In the genomic region with DNA sequence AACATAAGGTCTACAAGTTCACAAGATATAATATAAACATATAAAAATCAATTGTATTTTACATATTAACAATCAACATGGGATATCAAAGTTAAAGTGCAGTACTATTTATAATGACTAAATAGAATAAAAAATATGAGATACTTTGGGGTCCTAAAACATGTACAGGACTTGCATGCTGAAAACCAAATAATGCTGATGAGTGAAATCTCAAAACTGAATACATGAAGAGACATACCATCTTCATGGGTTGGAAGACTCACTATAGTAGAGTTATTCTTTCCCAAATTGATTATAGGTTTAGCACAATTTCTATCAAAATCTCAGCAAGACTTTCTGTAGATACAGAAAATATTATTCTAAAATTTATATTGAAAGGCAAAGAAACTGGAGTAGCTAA, we compare ENCODE assay signal across 30 cellular contexts.
DNase-seq lines count a peak whose midpoint lies in the region; ATAC-seq, FAIRE-seq and TF ChIP-seq lines count a peak whose summit lies in the region.
"Had no signal": no experiment of that assay in that cellular context is flagged by ENCODE, and none has a peak within 500 bp of the region (broad histone marks: within the 10 kb centered on the region; RNA-seq: fewer than 3 reads in every experiment).

No MANE protein-coding gene starts in this region.

- TF ChIP-seq EP300 in A549 (IDR thresholded peaks at IDR 0.05) (no peak), K562 (IDR thresholded peaks at IDR 0.05; ENCODE audit: low read length) (no peak)

- H2AFZ ChIP-seq in K562 (ENCODE audit: low read depth, low read length): no peak overlapping the region

- FAIRE-seq in A549 (lab: Jason Lieb, UNC) (no peak), K562 (lab: Jason Lieb, UNC) (no peak)
- FAIRE-seq: A204.1, D721Med had no signal

- intact Hi-C loops in K562 (cut with micrococcal nuclease) (no loop called here), dorsolateral prefrontal cortex (cut with DNase I) (no loop called here)

- no peak overlapping the region for H3K4me2 ChIP-seq in A549
- H3K4me2 ChIP-seq in K562 (ENCODE audit: insufficient read depth, low read length): no peak overlapping the region
- H3K4me2 ChIP-seq: BLaER1; BLaER1 treated with 17β-estradiol and CSF1 and Interleukin-3, amounts not matched to agents 10 nM and 100 nM had no signal

- TF ChIP-seq POLR2A in A549 (IDR thresholded peaks at IDR 0.05; ENCODE audit: low read length): no peak
- TF ChIP-seq POLR2A in K562 (conservative IDR thresholded peaks at IDR 0.05): no peak

- in situ Hi-C loops in K562 (cut with MboI): no loop called here

- no peaks in the 10 kb centered on the region for H3K9me3 ChIP-seq in A549
- no peaks in the 10 kb centered on the region for H3K9me3 ChIP-seq in K562 (replicated peaks; ENCODE audit: control insufficient read depth, insufficient read depth, low read depth, low read length)
- H3K9me3 ChIP-seq: BE2C, BLaER1, Caco-2 had no signal

- TF ChIP-seq RAD21 in A549 (conservative IDR thresholded peaks at IDR 0.05 in 1 of 2, IDR thresholded peaks at IDR 0.05 in 1 of 2): no peak
- no peak for TF ChIP-seq RAD21 in K562 (CRISPR knock-in tag; conservative IDR thresholded peaks at IDR 0.05 in 1 of 2, IDR thresholded peaks at IDR 0.05 in 1 of 2)

- H3K79me2 ChIP-seq in K562 (ENCODE audit: control insufficient read depth, insufficient read depth, low read length): no peaks in the 10 kb centered on the region

- no peak for DNase-seq in A549 (ENCODE audit: low read depth in 1 of 2, low spot score in 1 of 2)
- DNase-seq in K562 (ENCODE audit: extremely low read depth in 1 of 4, low spot score in 3 of 4): no peak
- no peak for DNase-seq in dorsolateral prefrontal cortex
- DNase-seq: 8988T; ACHN; AML-193; BE2C; C1 segment of cervical spinal cord; Caco-2; Calu3; CD4-positive, alpha-beta memory T cell; CD4-positive, alpha-beta T cell; CD4-positive, CD25-positive, alpha-beta regulatory T cell; CD8-positive, alpha-beta memory T cell; CD8-positive, alpha-beta T cell; COR-L47; DMS 273 treated with DMSO at 0.1 percent for 48 hours; DMS153; DMS53; DMS79; DMS79 treated with DMSO at 0.1 percent for 48 hours; DND-41; EL had no signal

- TF ChIP-seq CTCF in A549 (IDR thresholded peaks at IDR 0.05): no peak
- no peak for TF ChIP-seq CTCF in K562 (IDR thresholded peaks at IDR 0.05 in 2 of 3, conservative IDR thresholded peaks at IDR 0.05 in 1 of 3; ENCODE audit: insufficient read depth in 2 of 3, low read depth in 1 of 3, low read length in 3 of 3)
- no peak for TF ChIP-seq CTCF in dorsolateral prefrontal cortex (IDR thresholded peaks at IDR 0.05 in 54 of 56, conservative IDR thresholded peaks at IDR 0.05 in 2 of 56; ENCODE audit: low read depth in 1 of 56, partially characterized antibody in 56 of 56)

- H3K4me3 ChIP-seq in A549: no peak overlapping the region
- H3K4me3 ChIP-seq in K562: no peak overlapping the region
- no peak overlapping the region for H3K4me3 ChIP-seq in dorsolateral prefrontal cortex
- H3K4me3 ChIP-seq: BLaER1; BLaER1 treated with 17β-estradiol and CSF1 and Interleukin-3, amounts not matched to agents 10 nM and 100 nM had no signal

- no peaks in the 10 kb centered on the region for H3K4me1 ChIP-seq in A549
- no peaks in the 10 kb centered on the region for H3K4me1 ChIP-seq in K562 (replicated peaks in 1 of 2; ENCODE audit: control insufficient read depth in 2 of 2, insufficient read depth in 2 of 2, low read length in 2 of 2)
- H3K4me1 ChIP-seq: BE2C; BLaER1; BLaER1 treated with 17β-estradiol and CSF1 and Interleukin-3, amounts not matched to agents 10 nM and 100 nM; Caco-2 had no signal

- no peaks in the 10 kb centered on the region for H3K9me1 ChIP-seq in K562 (ENCODE audit: control insufficient read depth, insufficient read depth, low read length)

- no peak overlapping the region for H3K9ac ChIP-seq in K562 (ENCODE audit: insufficient read depth in 1 of 2, low read depth in 2 of 2, low read length in 2 of 2)
- H3K9ac ChIP-seq: BLaER1; BLaER1 treated with 17β-estradiol and CSF1 and Interleukin-3, amounts not matched to agents 10 nM and 100 nM had no signal

- CTCF ChIA-PET in A549 (lab: Yijun Ruan, JAX) (no interaction called here), K562 (lab: Yijun Ruan, JAX; ENCODE audit: low intra/inter-chr PET ratio) (no interaction called here)

- H3K36me3 ChIP-seq in K562 (ENCODE audit: control insufficient read depth, insufficient read depth, low read length): no peaks in the 10 kb centered on the region
- H3K36me3 ChIP-seq: BE2C; BLaER1; BLaER1 treated with 17β-estradiol and CSF1 and Interleukin-3, amounts not matched to agents 10 nM and 100 nM had no signal

- POLR2A ChIA-PET in A549 (lab: Yijun Ruan, JAX) (no interaction called here), K562 (lab: Yijun Ruan, JAX) (interaction anchor here (0.6 to 1.0 kb wide), 2 partner anchors 9 to 22 kb away, joined by 3 read pairs; no protein-coding TSS in a partner anchor)

- no TSS peak for BruUV-seq in K562 (replicated peaks; lab: Mats Ljungman, UMichigan)

- H3K27me3 ChIP-seq in K562 (ENCODE audit: control insufficient read depth in 2 of 2, insufficient read depth in 2 of 2, low read length in 2 of 2): no peaks in the 10 kb centered on the region
- peaks cover 0 to 8% (median 0%) of the 10 kb centered on the region in 45 donors for H3K27me3 ChIP-seq in dorsolateral prefrontal cortex
- H3K27me3 ChIP-seq: BLaER1; BLaER1 treated with 17β-estradiol and CSF1 and Interleukin-3, amounts not matched to agents 10 nM and 100 nM had no signal

- no peak for ATAC-seq in A549
- no peak for ATAC-seq in K562
- ATAC-seq in HG02798 (IDR thresholded peaks at IDR 0.05; ENCODE audit: poor library complexity, unreplicated experiment): no peak
- ATAC-seq: CD8-positive, alpha-beta T cell had no signal

- H3K27ac ChIP-seq in A549 (no peak overlapping the region), K562 (ENCODE audit: extremely low read depth, low read depth, low read length) (no peak overlapping the region), dorsolateral prefrontal cortex (no peak overlapping the region)
- H3K27ac ChIP-seq: 22Rv1; BLaER1; BLaER1 treated with 17β-estradiol and CSF1 and Interleukin-3, amounts not matched to agents 10 nM and 100 nM; C4-2B had no signal

- no peaks in the 10 kb centered on the region for H4K20me1 ChIP-seq in K562 (replicated peaks; ENCODE audit: control insufficient read depth, insufficient read depth, low read length)
- H4K20me1 ChIP-seq: BLaER1; BLaER1 treated with 17β-estradiol and CSF1 and Interleukin-3, amounts not matched to agents 10 nM and 100 nM had no signal

TF ChIP-seq in A549, 52 proteins besides CTCF, POLR2A, EP300 and RAD21:
- TF ChIP-seq RARB (CRISPR knock-in tag; IDR thresholded peaks at IDR 0.05): no peak
- peak; percentile 6 for TF ChIP-seq MAFK (IDR thresholded peaks at IDR 0.05; ENCODE audit: partially characterized antibody)
- no peak for TF ChIP-seq EHMT2 (IDR thresholded peaks at IDR 0.05; ENCODE audit: low read depth)
TF ChIP-seq in A549: peak in this region for 1.

TF ChIP-seq in K562, 482 proteins besides CTCF, POLR2A, EP300 and RAD21:
- TF ChIP-seq MAFF (IDR thresholded peaks at IDR 0.05; ENCODE audit: low read length) (0 out of 2 replicates have a peak, but pooled peaks have one; percentile 4), ZKSCAN3 (CRISPR knock-in tag; IDR thresholded peaks at IDR 0.05) (no peak), C11orf30 (IDR thresholded peaks at IDR 0.05; ENCODE audit: low read depth) (peak; percentile 9; the same call in 1 of the 2 replicates), ZNF316 (IDR thresholded peaks at IDR 0.05) (peak; percentile 53; the same call in 1 of the 2 replicates)
